ENCODE assay signal across 8 cellular contexts in genomic region chr12:47882796-47883546, GRCh38. TPM values are rescaled to one million over a fixed set of nuclear protein-coding genes. Genes with fewer than 3 reads are reported as not detected.
DNase-seq lines count a peak whose midpoint lies in the region; ATAC-seq and TF ChIP-seq lines count a peak whose summit lies in the region.

No MANE protein-coding gene starts in this region.

- H3K4me3 ChIP-seq in DOHH2 (ENCODE audit: low read length), result peak overlapping the region; percentile 66
- H3K4me3 ChIP-seq in mesenchymal stem cell (ENCODE audit: insufficient read depth in 1 of 2, low read depth in 1 of 2, low read length in 2 of 2), result no peak overlapping the region

- ATAC-seq in GM19463 (IDR thresholded peaks at IDR 0.05; ENCODE audit: unreplicated experiment) (peak; percentile 65), HG03432 (IDR thresholded peaks at IDR 0.05; ENCODE audit: unreplicated experiment) (peak; percentile 82)

- H3K27me3 ChIP-seq in DOHH2 (ENCODE audit: control insufficient read depth, low read length) (no peaks in the 10 kb centered on the region), mesenchymal stem cell (ENCODE audit: control insufficient read depth in 1 of 2, insufficient read depth in 1 of 2, low read length in 2 of 2) (no peaks in the 10 kb centered on the region)

- DNase-seq in activated CD4-positive, alpha-beta T cell treated with anti-CD3 and anti-CD28 coated beads, Interleukin-2, amount 50 U/mL, for 48 hours, result peak; percentile 46 to 64
- DNase-seq in mesenchymal stem cell (no peak), HuH-7 (ENCODE audit: low spot score) (no peak), D341Med (ENCODE audit: low spot score) (no peak), GOT3 (lab: John Stamatoyannopoulos, UW) (no peak)

- H3K27ac ChIP-seq in DOHH2 (ENCODE audit: low read depth, low read length) (peak overlapping the region; percentile 71), mesenchymal stem cell (ENCODE audit: low read length, poor library complexity, severe bottlenecking) (no peak overlapping the region)

- H2BK15ac ChIP-seq in mesenchymal stem cell (ENCODE audit: low read depth, poor library complexity, severe bottlenecking), result peak overlapping the region; percentile 64

- no peak overlapping the region for H3K9ac ChIP-seq in mesenchymal stem cell (ENCODE audit: low read length)

- H2BK5ac ChIP-seq in mesenchymal stem cell (ENCODE audit: low read depth, low read length, poor library complexity, severe bottlenecking), result no peak overlapping the region

- no peaks in the 10 kb centered on the region for H4K20me1 ChIP-seq in DOHH2 (ENCODE audit: control insufficient read depth, insufficient read depth, low read depth, low read length)

- peak overlapping the region; percentile 90 for H4K8ac ChIP-seq in mesenchymal stem cell (ENCODE audit: low read length)

- H3K9me3 ChIP-seq in DOHH2 (ENCODE audit: control insufficient read depth, insufficient read depth, low read length) (no peaks in the 10 kb centered on the region), mesenchymal stem cell (ENCODE audit: control insufficient read depth, low read length) (no peaks in the 10 kb centered on the region)

- H2AFZ ChIP-seq in mesenchymal stem cell (ENCODE audit: low read depth, low read length), result no peak overlapping the region

- peak overlapping the region; percentile 98 for H4K91ac ChIP-seq in mesenchymal stem cell (ENCODE audit: low read length)

- peak overlapping the region in 1 of 2 experiments; percentile 84 for H3K14ac ChIP-seq in mesenchymal stem cell (ENCODE audit: low read length in 2 of 2)

- TF ChIP-seq CTCF in DOHH2 (IDR thresholded peaks at IDR 0.05; ENCODE audit: low read depth, low read length, poor library complexity, severe bottlenecking), result no peak

- H3K4ac ChIP-seq in mesenchymal stem cell (ENCODE audit: low read depth in 1 of 2, low read length in 2 of 2), result peak overlapping the region; percentile 45 to 88

- H3K18ac ChIP-seq in mesenchymal stem cell (ENCODE audit: low read depth in 1 of 2, low read length in 2 of 2), result peak overlapping the region; percentile 89 to 98

- H3K4me1 ChIP-seq in DOHH2 (ENCODE audit: control insufficient read depth, low read length) (peaks cover 60% of the 10 kb centered on the region), mesenchymal stem cell (ENCODE audit: control insufficient read depth, insufficient read depth, low read depth, low read length) (peaks cover 15% of the 10 kb centered on the region)

- H3F3A ChIP-seq in DOHH2 (ENCODE audit: control insufficient read depth, insufficient read depth), result peaks cover 5% of the 10 kb centered on the region; the same call in 1 of the 2 replicates

- no peak overlapping the region for H2AK5ac ChIP-seq in mesenchymal stem cell (ENCODE audit: low read length, severe bottlenecking)

- no peaks in the 10 kb centered on the region for H3K36me3 ChIP-seq in DOHH2 (ENCODE audit: control insufficient read depth, low read length)
- H3K36me3 ChIP-seq in mesenchymal stem cell (ENCODE audit: control insufficient read depth in 1 of 2, insufficient read depth in 2 of 2, low read depth in 1 of 2, low read length in 2 of 2), result peaks cover 0 to 17% of the 10 kb centered on the region in 2 experiments

- no peaks in the 10 kb centered on the region for H3K79me2 ChIP-seq in DOHH2 (ENCODE audit: control insufficient read depth, low read length)

- peak overlapping the region; percentile 83 for H2BK120ac ChIP-seq in mesenchymal stem cell (ENCODE audit: low read depth, low read length)

- no peaks in the 10 kb centered on the region for H3K9me2 ChIP-seq in DOHH2 (replicated peaks; ENCODE audit: control insufficient read depth, low read length)

- peak overlapping the region in 1 of 2 experiments; percentile 66 for H3K23ac ChIP-seq in mesenchymal stem cell (ENCODE audit: low read length in 2 of 2)

- H3K4me2 ChIP-seq in DOHH2 (ENCODE audit: low read length), result peak overlapping the region; percentile 83
- H3K4me2 ChIP-seq in mesenchymal stem cell (ENCODE audit: low read length, poor library complexity, severe bottlenecking), result no peak overlapping the region

- 87% methylated on average over 16 of the region's 16 CpGs for WGBS in mesenchymal stem cell

- no peaks in the 10 kb centered on the region for H3K79me1 ChIP-seq in mesenchymal stem cell (replicated peaks; ENCODE audit: low read length, poor library complexity, severe bottlenecking)

- H2BK12ac ChIP-seq in mesenchymal stem cell (ENCODE audit: low read length in 2 of 2), result peak overlapping the region; percentile 95 to 100

RNA-seq across cellular contexts. Expression of gene VDR, which starts 21.8 kb away (rescaled TPM):
- 11.0 TPM for polyA plus RNA-seq in mesenchymal stem cell (2013, experiment 1 of 2)
- polyA plus RNA-seq in mesenchymal stem cell (2013, experiment 2 of 2), result 10.0 TPM

Comparison
In these comparisons a context has a peak if more than half of its experiments do, and no peak if none do; other contexts are left out.
1. DNase-seq: peak in activated CD4-positive, alpha-beta T cell treated with anti-CD3 and anti-CD28 coated beads, Interleukin-2, amount 50 U/mL, for 48 hours (2 of 2); none in mesenchymal stem cell (single experiment), HuH-7 (single experiment), D341Med (single experiment) and GOT3 (single experiment).